ENCODE assay signal across 9 cellular contexts in the genomic region with DNA sequence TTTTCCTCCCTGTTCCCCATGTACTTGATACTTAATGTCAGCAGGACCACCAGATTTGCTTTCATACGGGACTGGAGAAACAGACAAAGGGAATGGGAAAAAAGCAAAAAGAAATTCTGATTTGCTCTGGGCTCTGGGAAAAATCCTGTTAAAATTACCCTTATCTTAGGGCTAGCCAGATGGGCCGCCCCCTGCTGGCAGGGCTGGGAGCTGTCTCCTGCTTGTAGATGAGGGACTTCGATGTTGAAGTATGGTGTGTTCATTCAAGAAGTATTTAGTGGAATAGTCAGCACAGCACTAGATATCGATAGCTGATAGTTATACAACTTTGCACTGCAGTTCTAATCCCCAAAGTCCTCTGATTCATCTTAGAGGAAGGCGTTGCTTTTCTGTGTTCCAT. TPM values are rescaled to one million over a fixed set of nuclear protein-coding genes. Genes with fewer than 3 reads are reported as not detected.
A peak's percentile ranks its signal among the peaks of the same experiment; 100 is the strongest.
DNase-seq lines count a peak whose midpoint lies in the region; ATAC-seq, FAIRE-seq and TF ChIP-seq lines count a peak whose summit lies in the region.
"Had no signal": no experiment of that assay in that cellular context is flagged by ENCODE, and none has a peak within 500 bp of the region (broad histone marks: within the 10 kb centered on the region; RNA-seq: fewer than 3 reads in every experiment).

No MANE protein-coding gene starts in this region.

- DNase-seq in A673 (ENCODE audit: low spot score) = peak; percentile 25
- peak; percentile 13 for DNase-seq in GM20000 (ENCODE audit: low spot score)
- DNase-seq in T-helper 1 cell = peak; percentile 13 to 43 (median 36)
- no peak for DNase-seq in GM12878 (ENCODE audit: low read depth, low spot score)
- DNase-seq in left colon = peak in 1 of 2 donors; percentile 71
- DNase-seq in stimulated activated CD8-positive, alpha-beta memory T cell treated with anti-CD3 and anti-CD28 coated beads, Interleukin-2, amount 100 ng/mL, for 1 hour (ENCODE audit: low read depth in 2 of 2) = peak; percentile 8 to 26
- no peak for DNase-seq in NCI-H345 (lab: John Stamatoyannopoulos, UW)

- H4K20me1 ChIP-seq in GM12878 (ENCODE audit: control insufficient read depth, insufficient read depth) = no peaks in the 10 kb centered on the region

- ATAC-seq in GM12878 = peak; percentile 54
- ATAC-seq in left colon = peak; percentile 52
- no peak for ATAC-seq in HG02571 (IDR thresholded peaks at IDR 0.05; ENCODE audit: unreplicated experiment)

- BruUV-seq in A673 (replicated peaks; lab: Mats Ljungman, UMichigan) (no TSS peak), GM12878 (replicated peaks; lab: Mats Ljungman, UMichigan) (no TSS peak)

- no peak overlapping the region for H2AFZ ChIP-seq in GM12878 (ENCODE audit: control insufficient read depth, low read depth, low read length)

- POLR2A ChIA-PET in A673 (lab: Charles Lee; ENCODE audit: low non-redundant PET) = no interaction called here
- POLR2A ChIA-PET in GM12878 (lab: Charles Lee) = no interaction called here

- H3K27ac ChIP-seq in A673 (ENCODE audit: low read depth, low read length, poor library complexity, severe bottlenecking) = no peak overlapping the region
- H3K27ac ChIP-seq in GM12878 (ENCODE audit: control insufficient read depth, insufficient read depth) = no peak overlapping the region

- no peaks in the 10 kb centered on the region for H3K79me2 ChIP-seq in GM12878 (ENCODE audit: control insufficient read depth, insufficient read depth, low read length)

- H3K27me3 ChIP-seq in A673 (replicated peaks; ENCODE audit: insufficient read depth, low read depth, low read length, poor library complexity) = no peaks in the 10 kb centered on the region
- H3K27me3 ChIP-seq in GM12878 (replicated peaks in 1 of 2; ENCODE audit: control insufficient read depth in 2 of 2, insufficient read depth in 2 of 2, low read length in 1 of 2) = no peaks in the 10 kb centered on the region

- peak; percentile 45 for TF ChIP-seq RAD21 in GM12878 (IDR thresholded peaks at IDR 0.05; ENCODE audit: insufficient read depth, low read depth, low read length)

- intact Hi-C loops in A673 (cut with micrococcal nuclease; ENCODE audit: unreplicated experiment) = no loop called here
- intact Hi-C loops in GM12878 (cut with micrococcal nuclease; ENCODE audit: unreplicated experiment) = loop anchor here (1.0 kb wide), 2 partner anchors 103 to 421 kb away; no protein-coding TSS in a partner anchor
- intact Hi-C loops in left colon (cut with DNase I, micrococcal nuclease) = loop anchor here in 1 of 2 donors (2.0 kb wide), 1 partner anchor 101 kb away; no protein-coding TSS in a partner anchor

- TF ChIP-seq POLR2A in GM12878 (IDR thresholded peaks at IDR 0.05; ENCODE audit: low read depth, low read length) = no peak

- H3K4me3 ChIP-seq in A673 (ENCODE audit: low read depth, low read length, poor library complexity, severe bottlenecking) = no peak overlapping the region
- H3K4me3 ChIP-seq in GM12878 = no peak overlapping the region

- H3K9ac ChIP-seq in GM12878 (ENCODE audit: control insufficient read depth, insufficient read depth, low read length) = no peak overlapping the region

- TF ChIP-seq EP300 in GM12878 (IDR thresholded peaks at IDR 0.05; ENCODE audit: borderline replicate concordance in 1 of 2, control insufficient read depth in 1 of 2, low read depth in 2 of 2, low read length in 2 of 2) = no peak

- H3K4me2 ChIP-seq in GM12878 (ENCODE audit: control insufficient read depth, insufficient read depth) = no peak overlapping the region

- WGBS in GM12878 (ENCODE audit: insufficient coverage, insufficient replicate concordance, low lambda C conversion rate, missing lambda C conversion rate) = 6% methylated on average over 5 of the region's 5 CpGs

- TF ChIP-seq CTCF in A673 (conservative IDR thresholded peaks at IDR 0.05; ENCODE audit: low read depth, low read length) (peak; percentile 72), GM20000 (IDR thresholded peaks at IDR 0.05; ENCODE audit: extremely low read depth, missing control alignments) (peak; percentile 47), GM12878 (IDR thresholded peaks at IDR 0.05 in 2 of 3, conservative IDR thresholded peaks at IDR 0.05 in 1 of 3; ENCODE audit: control insufficient read depth in 2 of 3, extremely low read depth in 1 of 3, insufficient read depth in 1 of 3, low read depth in 3 of 3, low read length in 3 of 3) (peak; percentile 65 to 84 (median 75))

- CTCF ChIA-PET in A673 (lab: Charles Lee) = interaction anchor here (0.7 kb wide), 1 partner anchor 167 kb away, joined by 3 read pairs; no protein-coding TSS in a partner anchor
- CTCF ChIA-PET in GM12878 (lab: Yijun Ruan, JAX) = interaction anchor here (0.6 to 5.1 kb wide), 21 partner anchors 8 to 272 kb away, joined by 3 to 163 read pairs (median 5); partner anchors contain the start of gene UTP14A

- H3K36me3 ChIP-seq in A673 (ENCODE audit: insufficient read depth, low read length, poor library complexity, severe bottlenecking) = no peaks in the 10 kb centered on the region
- H3K36me3 ChIP-seq in GM12878 (ENCODE audit: control insufficient read depth in 2 of 2, insufficient read depth in 2 of 2, low read length in 1 of 2) = peaks cover 0 to 3% of the 10 kb centered on the region in 2 experiments; a peak in 2 of 4 replicates

- H3K4me1 ChIP-seq in A673 (ENCODE audit: insufficient read depth, low read length, poor library complexity, severe bottlenecking) (no peaks in the 10 kb centered on the region), GM12878 (ENCODE audit: control insufficient read depth, insufficient read depth, low read length) (no peaks in the 10 kb centered on the region)

- SMC1A ChIA-PET in GM12878 (lab: Charles Lee; ENCODE audit: uncharacterized antibody, unreplicated experiment) = interaction anchor here (0.9 to 7.0 kb wide), 11 partner anchors 19 to 424 kb away, joined by 3 to 71 read pairs (median 3); partner anchors contain the start of gene UTP14A

- H3K9me3 ChIP-seq in A673 (ENCODE audit: low read depth, low read length, poor library complexity, severe bottlenecking) = no peaks in the 10 kb centered on the region
- H3K9me3 ChIP-seq in GM12878 (replicated peaks; ENCODE audit: control insufficient read depth, insufficient read depth, low read length) = no peaks in the 10 kb centered on the region

- RAD21 ChIA-PET in GM12878 (lab: Charles Lee; ENCODE audit: unreplicated experiment) = interaction anchor here (1.0 to 3.7 kb wide), 6 partner anchors 66 to 105 kb away, joined by 3 to 42 read pairs (median 4); no protein-coding TSS in a partner anchor

- peak; percentile 41 for FAIRE-seq in GM12878 (lab: Jason Lieb, UNC)
- FAIRE-seq: islet of Langerhans had no signal

- in situ Hi-C loops in GM12878 (cut with MboI) = loop anchor here (5.0 kb wide), 1 partner anchor 51 kb away; no protein-coding TSS in a partner anchor

TF ChIP-seq in GM12878, 131 proteins besides CTCF, POLR2A, EP300 and RAD21:
- peak; percentile 68; the same call in 1 of the 2 replicates for TF ChIP-seq SMC3 (IDR thresholded peaks at IDR 0.05; ENCODE audit: borderline replicate concordance, low read length)
- TF ChIP-seq DPF2 (IDR thresholded peaks at IDR 0.05) = no peak
- 0 out of 2 replicates have a peak, but pooled peaks have one; percentile 15 for TF ChIP-seq YY1 (IDR thresholded peaks at IDR 0.05; ENCODE audit: low read depth, low read length)
- TF ChIP-seq MTA2 (IDR thresholded peaks at IDR 0.05; ENCODE audit: low read depth) = no peak
- TF ChIP-seq FOXK2 (IDR thresholded peaks at IDR 0.05) = no peak
- TF ChIP-seq SP1 (IDR thresholded peaks at IDR 0.05; ENCODE audit: low read depth, low read length) = no peak
- no peak for TF ChIP-seq SIN3A (IDR thresholded peaks at IDR 0.05; ENCODE audit: low read depth, low read length)
- no peak for TF ChIP-seq BHLHE40 (IDR thresholded peaks at IDR 0.05; ENCODE audit: borderline replicate concordance in 1 of 2, low read depth in 2 of 2, low read length in 1 of 2)
- no peak for TF ChIP-seq ZNF622 (IDR thresholded peaks at IDR 0.05)
TF ChIP-seq in GM12878: peak in this region for 2.

RNA-seq across cellular contexts. Expression of gene BCORL1, which starts 45.8 kb away (rescaled TPM):
- 13.3 and 18.3 TPM in 2 replicates for total RNA-seq in A673 (2021)
- 4.6 and 5.5 TPM in 2 replicates for total RNA-seq in GM12878 (2013; cell fraction: nucleolus; rRNA removed)
- 0.51 and 0.76 TPM in 2 replicates for total RNA-seq in GM12878 (2014; rRNA removed)
- 0.63 and 0.64 TPM in 2 replicates for total RNA-seq in GM12878 (2014; rRNA removed; fragmentation: Illumina TruSeq; extraction: Trizol)
- 6.1 and 7.2 TPM in 2 replicates for total RNA-seq in GM12878 (2021)
- polyA plus RNA-seq in GM12878 (2011; ENCODE audit: low read depth) = 0.55 TPM
- polyA plus RNA-seq in GM12878 (2011; rRNA removed) = 0.14 and 0.27 TPM in 2 replicates
- polyA plus RNA-seq in GM12878 (2011; cell fraction: cytosol; rRNA removed) = 0.33 and 0.63 TPM in 2 replicates
- 1.5 and 1.6 TPM in 2 replicates for polyA plus RNA-seq in GM12878 (2011; cell fraction: nucleus; rRNA removed)
- 1.9 and 2.3 TPM in 2 replicates for polyA plus RNA-seq in GM12878 (2012)
- 2.3 and 2.9 TPM in 2 replicates for polyA plus RNA-seq in GM12878 (2014; fragmentation: Illumina TruSeq; extraction: Trizol)
- polyA plus RNA-seq in GM12878 (2014; fragmentation: Nextera tagmentation; extraction: Ambion mirVana) = under 1 TPM; 0.16 to 0.22 TPM
- 1.3 and 1.6 TPM in 2 replicates for polyA plus RNA-seq in GM12878 (2014; rRNA removed)
- 1 to 10 TPM; 1.4 to 1.7 TPM for polyA plus RNA-seq in GM12878 (2016; fragmentation: Nextera tagmentation; extraction: Ambion mirVana)
- polyA minus RNA-seq in GM12878 (2011; rRNA and poly(A)+ RNA removed) = 0.51 and 1.1 TPM in 2 replicates
- 1.0 and 1.6 TPM in 2 replicates for polyA minus RNA-seq in GM12878 (2011; cell fraction: cytosol; rRNA and poly(A)+ RNA removed)
- 0.85 and 1.4 TPM in 2 replicates for polyA minus RNA-seq in GM12878 (2011; cell fraction: nucleus; rRNA and poly(A)+ RNA removed)
- 10 to 100 TPM; 10.6 to 12.2 TPM for total RNA-seq in left colon

Comparison
In these comparisons a context has a peak if more than half of its experiments do, and no peak if none do; other contexts are left out.
1. DNase-seq: peak in A673 (single experiment), GM20000 (single experiment), T-helper 1 cell (5 of 5) and stimulated activated CD8-positive, alpha-beta memory T cell treated with anti-CD3 and anti-CD28 coated beads, Interleukin-2, amount 100 ng/mL, for 1 hour (2 of 2); none in GM12878 (single experiment) and NCI-H345 (single experiment).
2. Peak in every context shown above with its lines, with median percentiles within 50 percentile points of each other: CTCF ChIP-seq.